10 cellular contexts compared by ENCODE assay signal in genomic region chr15:39358441-39359041, GRCh38.
DNase-seq lines count a peak whose midpoint lies in the region; ATAC-seq and TF ChIP-seq lines count a peak whose summit lies in the region.
"Had no signal": no experiment of that assay in that cellular context is flagged by ENCODE, and none has a peak within 500 bp of the region (broad histone marks: within the 10 kb centered on the region; RNA-seq: fewer than 3 reads in every experiment).

No MANE protein-coding gene starts in this region.

- peak overlapping the region; percentile 93 for H2BK20ac ChIP-seq in IMR-90 (ENCODE audit: low read depth, low read length)

- TF ChIP-seq EP300 in tibial nerve (IDR thresholded peaks at IDR 0.05), result peak in 1 of 2 donors; percentile 29

- peak overlapping the region; percentile 95 for H3K14ac ChIP-seq in IMR-90 (replicated peaks; ENCODE audit: low read depth, low read length)

- H2BK120ac ChIP-seq in IMR-90 (ENCODE audit: low read depth, low read length), result peak overlapping the region; percentile 96

- in situ Hi-C loops in IMR-90 (cut with MboI; ENCODE audit: low sequenced_read_pairs), result no loop called here

- no peak for TF ChIP-seq CTCF in IMR-90 (conservative IDR thresholded peaks at IDR 0.05; ENCODE audit: low read depth, low read length)
- no peak for TF ChIP-seq CTCF in cardiac fibroblast (IDR thresholded peaks at IDR 0.05; ENCODE audit: low read depth, low read length)
- no peak for TF ChIP-seq CTCF in left lung (IDR thresholded peaks at IDR 0.05)
- TF ChIP-seq CTCF in tibial nerve (IDR thresholded peaks at IDR 0.05), result no peak

- H2BK5ac ChIP-seq in IMR-90 (ENCODE audit: low read depth, low read length, poor library complexity, severe bottlenecking), result peak overlapping the region; percentile 97

- H4K8ac ChIP-seq in IMR-90 (ENCODE audit: low read depth in 2 of 2, low read length in 2 of 2), result peak overlapping the region; percentile 26 to 81

- peaks cover 11% of the 10 kb centered on the region for H3K9me1 ChIP-seq in IMR-90 (ENCODE audit: insufficient read depth, low read length)

- no peak for TF ChIP-seq RAD21 in IMR-90 (IDR thresholded peaks at IDR 0.05; ENCODE audit: low read length)

- H3K9me3 ChIP-seq in IMR-90 (ENCODE audit: control insufficient read depth, insufficient read depth, low read length) (no peaks in the 10 kb centered on the region), left lung (no peaks in the 10 kb centered on the region), tibial nerve (no peaks in the 10 kb centered on the region)

- peak overlapping the region; percentile 62 for H3K4me2 ChIP-seq in IMR-90 (ENCODE audit: low read depth, low read length)

- dilution Hi-C loops in IMR-90 (cut with HindIII; ENCODE audit: low sequenced_read_pairs, unreplicated experiment), result no loop called here

- BruUV-seq in IMR-90 (replicated peaks; lab: Mats Ljungman, UMichigan), result no TSS peak

- H3K27me3 ChIP-seq in IMR-90 (ENCODE audit: control insufficient read depth, insufficient read depth, low read length), result no peaks in the 10 kb centered on the region
- no peaks in the 10 kb centered on the region for H3K27me3 ChIP-seq in left lung
- H3K27me3 ChIP-seq in tibial nerve, result no peaks in the 10 kb centered on the region

- H2AK9ac ChIP-seq in IMR-90 (replicated peaks; ENCODE audit: low read depth, low read length, poor library complexity), result peak overlapping the region; percentile 66

- POLR2A ChIA-PET in IMR-90 (lab: Charles Lee; ENCODE audit: unreplicated experiment), result interaction anchor here (1.0 kb wide), 1 partner anchor 222 kb away, joined by 7 read pairs; the partner anchor contains the start of gene THBS1

- ATAC-seq in IMR-90 (ENCODE audit: low read depth) (peak; percentile 74), left lung (peak; percentile 74), GM19328 (IDR thresholded peaks at IDR 0.05; ENCODE audit: unreplicated experiment) (no peak)

- DNase-seq in IMR-90 (peak; percentile 84), cardiac fibroblast (ENCODE audit: low read depth in 2 of 2) (peak; percentile 42 to 89), left lung (no peak), tibial nerve (ENCODE audit: low spot score in 2 of 2) (no peak), DMS153 treated with DMSO at 0.1 percent for 48 hours (lab: John Stamatoyannopoulos, UW; ENCODE audit: unreplicated experiment) (no peak)
- no peak for DNase-seq in central memory CD4-positive, alpha-beta T cell
- DNase-seq in effector CD8-positive, alpha-beta T cell (lab: John Stamatoyannopoulos, UW), result no peak
- DNase-seq: naive B cell, NCI-H2081 had no signal

- peak overlapping the region; percentile 97 for H3K18ac ChIP-seq in IMR-90 (ENCODE audit: low read depth, low read length)

- H2BK15ac ChIP-seq in IMR-90 (ENCODE audit: low read depth, low read length), result peak overlapping the region; percentile 96

- H3K79me1 ChIP-seq in IMR-90 (ENCODE audit: low read depth in 1 of 2, low read length in 2 of 2), result no peaks in the 10 kb centered on the region

- CTCF ChIA-PET in IMR-90 (lab: Yijun Ruan, JAX), result no interaction called here

- peak overlapping the region; percentile 95 for H3K4ac ChIP-seq in IMR-90 (ENCODE audit: low read depth, low read length)

- intact Hi-C loops in IMR-90 (cut with micrococcal nuclease) (no loop called here), left lung (cut with DNase I) (no loop called here)

- H3K4me3 ChIP-seq in IMR-90 (ENCODE audit: insufficient read depth, low read depth, low read length) (no peak overlapping the region), cardiac fibroblast (replicated peaks in 1 of 2; ENCODE audit: low read depth in 2 of 2, low read length in 2 of 2) (no peak overlapping the region), left lung (no peak overlapping the region), tibial nerve (no peak overlapping the region)

- H3K9ac ChIP-seq in IMR-90 (ENCODE audit: low read depth, low read length), result peak overlapping the region; percentile 67

- H3K56ac ChIP-seq in IMR-90 (ENCODE audit: extremely low read depth, insufficient read depth, low read length), result peak overlapping the region; percentile 47

- peak overlapping the region; percentile 95 for H2AK5ac ChIP-seq in IMR-90 (ENCODE audit: low read depth, low read length)

- H3K4me1 ChIP-seq in IMR-90 (ENCODE audit: control insufficient read depth, insufficient read depth, low read length), result peaks cover 18% of the 10 kb centered on the region
- peaks cover 4 to 13% of the 10 kb centered on the region in 2 donors for H3K4me1 ChIP-seq in left lung
- H3K4me1 ChIP-seq in tibial nerve, result peaks cover 0 to 11% (median 2%) of the 10 kb centered on the region in 4 donors

- H4K91ac ChIP-seq in IMR-90 (ENCODE audit: insufficient read depth, low read depth, low read length), result peak overlapping the region; percentile 90

- H4K5ac ChIP-seq in IMR-90 (ENCODE audit: low read depth, low read length), result peak overlapping the region; percentile 85

- H4K20me1 ChIP-seq in IMR-90 (ENCODE audit: insufficient read depth, low read length), result no peaks in the 10 kb centered on the region

- no peak for TF ChIP-seq POLR2A in IMR-90 (IDR thresholded peaks at IDR 0.05; ENCODE audit: low read depth, low read length)
- no peak for TF ChIP-seq POLR2A in tibial nerve (IDR thresholded peaks at IDR 0.05)

- H3K36me3 ChIP-seq in IMR-90 (ENCODE audit: control insufficient read depth, insufficient read depth, low read length), result no peaks in the 10 kb centered on the region
- no peaks in the 10 kb centered on the region for H3K36me3 ChIP-seq in left lung
- no peaks in the 10 kb centered on the region for H3K36me3 ChIP-seq in tibial nerve

- H3K27ac ChIP-seq in IMR-90 (ENCODE audit: insufficient read depth, low read length) (peak overlapping the region; percentile 96), left lung (peak overlapping the region in 1 of 2 donors; percentile 44), tibial nerve (peak overlapping the region in 3 of 4 donors; percentile 40 to 75 (median 72))

- H2AFZ ChIP-seq in IMR-90 (replicated peaks; ENCODE audit: low read length, poor library complexity), result peak overlapping the region; percentile 84

- no CpG with 5 or more reads among the region's 3 CpGs for WGBS in IMR-90 (ENCODE audit: extremely low coverage in 2 of 2, insufficient read length in 1 of 2), 2 experiments
- 34 to 53% methylated on average over 3 of the region's 3 CpGs for WGBS in tibial nerve, 2 donors

- H3K23ac ChIP-seq in IMR-90 (ENCODE audit: low read depth, low read length), result peak overlapping the region; percentile 87

TF ChIP-seq in IMR-90, 13 proteins besides CTCF, POLR2A, EP300 and RAD21:
- no peak for TF ChIP-seq FOS (IDR thresholded peaks at IDR 0.05; ENCODE audit: low read depth, low read length)
- no peak for TF ChIP-seq RFX5 (IDR thresholded peaks at IDR 0.05; ENCODE audit: low read depth, low read length)
- no peak for TF ChIP-seq MXI1 (IDR thresholded peaks at IDR 0.05; ENCODE audit: borderline replicate concordance, low read depth, low read length)
- TF ChIP-seq RCOR1 (IDR thresholded peaks at IDR 0.05; ENCODE audit: insufficient replicate concordance, low read length), result no peak
- TF ChIP-seq CEBPB (IDR thresholded peaks at IDR 0.05; ENCODE audit: low read depth, low read length), result no peak
- no peak for TF ChIP-seq BHLHE40 (IDR thresholded peaks at IDR 0.05; ENCODE audit: low read depth, low read length)
- no peak for TF ChIP-seq MAZ (IDR thresholded peaks at IDR 0.05; ENCODE audit: borderline replicate concordance, low read depth, low read length)
- TF ChIP-seq CHD1 (IDR thresholded peaks at IDR 0.05; ENCODE audit: low read depth, low read length), result no peak
- TF ChIP-seq NFE2L2 (IDR thresholded peaks at IDR 0.05; ENCODE audit: low read depth, low read length), result no peak
- TF ChIP-seq SMC3 (IDR thresholded peaks at IDR 0.05; ENCODE audit: low read depth, low read length), result no peak; the same call in 1 of the 2 replicates
TF ChIP-seq in IMR-90: peak in this region for 0.

Comparison
In these comparisons a context has a peak if more than half of its experiments do, and no peak if none do; other contexts are left out.
1. DNase-seq: peak in IMR-90 (single experiment) and cardiac fibroblast (2 of 2); none in left lung (0 of 2), tibial nerve (0 of 2), central memory CD4-positive, alpha-beta T cell (single experiment), effector CD8-positive, alpha-beta T cell (single experiment) and DMS153 treated with DMSO at 0.1 percent for 48 hours (single experiment).